In the genomic region with DNA sequence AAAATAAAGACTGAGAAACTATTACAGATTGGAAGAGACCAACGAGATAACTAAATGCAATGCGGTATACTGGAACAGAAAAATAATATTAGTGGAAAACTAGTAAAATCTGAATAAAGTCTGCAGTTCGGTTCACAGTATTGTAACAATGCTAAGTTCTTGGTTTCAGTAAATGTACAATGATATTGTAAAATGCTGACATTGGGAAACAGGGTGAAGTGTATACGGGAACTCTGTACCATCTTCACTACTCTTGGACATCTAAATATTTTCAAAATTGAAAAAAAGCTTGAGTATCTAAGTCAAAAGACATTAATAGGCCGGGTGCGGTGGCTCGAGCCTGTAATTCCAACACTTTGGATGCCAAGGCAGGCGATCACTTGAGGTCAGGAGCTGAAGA, we compare ENCODE assay signal across 21 cellular contexts.
"Had no signal": no experiment of that assay in that cellular context is flagged by ENCODE, and none has a peak within 500 bp of the region (broad histone marks: within the 10 kb centered on the region; RNA-seq: fewer than 3 reads in every experiment).

No MANE protein-coding gene starts in this region.

- H3K4me3 ChIP-seq: colonic mucosa, esophagus muscularis mucosa, gastroesophageal sphincter, heart left ventricle, left lung, lower lobe of right lung had no signal

- DNase-seq: colonic mucosa; cortex of kidney; effector CD4-positive, alpha-beta T cell; effector memory CD4-positive, alpha-beta T cell; foreskin keratinocyte; heart left ventricle; hippocampal formation; left cardiac atrium; left ventricle myocardium superior; lower lobe of right lung; mesenchymal stem cell; midbrain; naive thymus-derived CD4-positive, alpha-beta T cell had no signal

- H3K27ac Mint-ChIP-seq: dendritic cell treated with granulocyte-macrophage colony-stimulating factor and Interleukin-4, amounts not matched to agents 40 ng/mL and 50 ng/mL, for 4 days; naive thymus-derived CD4-positive, alpha-beta T cell had no signal

- FAIRE-seq: endothelial cell of umbilical vein, frontal cortex, islet of Langerhans, keratinocyte had no signal

- H3K4me1 ChIP-seq: colonic mucosa, foreskin keratinocyte, gastroesophageal sphincter, heart left ventricle, left lung, lower lobe of right lung had no signal

- ATAC-seq: foreskin keratinocyte; gastroesophageal sphincter; heart left ventricle; left cardiac atrium; left lung; left ventricle myocardium superior; lower lobe of right lung; naive thymus-derived CD4-positive, alpha-beta T cell had no signal

- H3K9me3 ChIP-seq: colonic mucosa, esophagus muscularis mucosa, gastroesophageal sphincter, heart left ventricle, left lung, lower lobe of right lung had no signal

- H3K4me3 Mint-ChIP-seq: dendritic cell treated with granulocyte-macrophage colony-stimulating factor and Interleukin-4, amounts not matched to agents 40 ng/mL and 50 ng/mL, for 4 days; naive thymus-derived CD4-positive, alpha-beta T cell had no signal

- H3K9me3 Mint-ChIP-seq: dendritic cell treated with granulocyte-macrophage colony-stimulating factor and Interleukin-4, amounts not matched to agents 40 ng/mL and 50 ng/mL, for 4 days had no signal

- H3K36me3 Mint-ChIP-seq: naive thymus-derived CD4-positive, alpha-beta T cell had no signal

- H3K4me1 Mint-ChIP-seq: naive thymus-derived CD4-positive, alpha-beta T cell had no signal

- H3K27ac ChIP-seq: colonic mucosa, esophagus muscularis mucosa, foreskin keratinocyte, gastroesophageal sphincter, heart left ventricle, left lung, lower lobe of right lung had no signal

- H3K36me3 ChIP-seq: colonic mucosa, esophagus muscularis mucosa, gastroesophageal sphincter, heart left ventricle, left lung, lower lobe of right lung had no signal

- H3K27me3 ChIP-seq: colonic mucosa, esophagus muscularis mucosa, foreskin keratinocyte, gastroesophageal sphincter, heart left ventricle, left lung had no signal

- H3K27me3 Mint-ChIP-seq: dendritic cell treated with granulocyte-macrophage colony-stimulating factor and Interleukin-4, amounts not matched to agents 40 ng/mL and 50 ng/mL, for 4 days had no signal
